In the genomic region with DNA sequence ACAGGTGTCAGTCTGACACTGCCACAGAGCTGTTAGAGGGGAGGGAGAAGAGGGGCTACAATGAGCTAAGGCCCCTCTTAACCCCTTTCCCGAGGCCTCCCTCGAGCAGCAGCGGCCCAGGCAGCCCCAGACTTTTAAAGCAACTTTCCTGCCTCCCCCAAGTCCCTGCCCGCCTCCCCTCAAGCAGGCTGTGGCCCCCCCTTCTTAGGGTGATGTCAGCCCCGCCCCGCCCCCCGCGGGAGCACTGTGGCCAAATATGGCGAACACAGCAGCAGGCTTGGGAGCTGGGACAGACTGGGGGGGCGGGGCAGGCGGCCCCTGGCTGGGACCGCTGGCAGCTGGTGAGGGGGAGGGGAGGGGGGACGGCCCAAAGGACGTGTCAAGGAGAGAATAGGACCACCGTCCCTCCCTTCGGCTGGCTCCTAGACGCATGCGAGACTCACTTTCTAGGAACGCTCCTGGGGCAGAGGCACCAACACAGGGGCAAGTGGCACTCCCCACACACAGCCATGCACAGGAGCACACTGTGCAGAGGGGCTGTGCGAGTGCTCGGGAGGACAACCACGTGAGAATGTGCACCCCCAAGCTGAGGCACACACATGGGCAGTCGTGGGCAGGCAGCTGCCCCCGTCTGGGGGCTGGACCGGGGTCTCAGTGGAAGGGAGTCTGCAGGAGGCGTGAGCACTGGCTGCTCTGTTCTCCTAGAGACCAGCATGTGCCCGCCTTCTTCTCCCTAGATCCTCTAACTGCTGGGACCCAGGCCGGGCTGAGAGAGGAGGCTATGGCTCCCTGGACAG, we compare ENCODE assay signal across 1 cellular context.
TF ChIP-seq lines count a peak whose summit lies in the region.

No MANE protein-coding gene starts in this region.

TF ChIP-seq in H1, 55 proteins besides CTCF, POLR2A, EP300 and RAD21:
- TF ChIP-seq CTBP2 (IDR thresholded peaks at IDR 0.05; ENCODE audit: borderline replicate concordance, insufficient read depth, insufficient read length, low read length) (no peak), SUZ12 (IDR thresholded peaks at IDR 0.05; ENCODE audit: low read length) (no peak), TEAD4 (IDR thresholded peaks at IDR 0.05; ENCODE audit: low read depth, low read length) (no peak; the same call in 1 of the 2 replicates), TAF7 (optimal IDR thresholded peaks at IDR 0.05; ENCODE audit: borderline replicate concordance, low read depth, low read length) (peak; percentile 8), ATF2 (IDR thresholded peaks at IDR 0.05; ENCODE audit: low read length) (peak; percentile 60; the same call in 1 of the 2 replicates), KDM1A (IDR thresholded peaks at IDR 0.05; ENCODE audit: borderline replicate concordance, low read length) (peak; percentile 30; the same call in 1 of the 2 replicates), GABPA (IDR thresholded peaks at IDR 0.05; ENCODE audit: borderline replicate concordance, insufficient read depth, low read length) (no peak), CHD1 (IDR thresholded peaks at IDR 0.05; ENCODE audit: low read depth, low read length) (no peak), JUND (IDR thresholded peaks at IDR 0.05; ENCODE audit: low read length) (peak; percentile 78; the same call in 1 of the 2 replicates), ASH2L (IDR thresholded peaks at IDR 0.05; ENCODE audit: low read length) (peak; percentile 64), ZNF274 (IDR thresholded peaks at IDR 0.05; ENCODE audit: borderline replicate concordance, extremely low read depth, low read length) (no peak), HDAC6 (IDR thresholded peaks at IDR 0.05; ENCODE audit: low read depth, low read length) (no peak), CREB1 (IDR thresholded peaks at IDR 0.05) (peak; percentile 84), JUN (IDR thresholded peaks at IDR 0.05; ENCODE audit: low read depth, low read length) (0 out of 2 replicates have a peak, but pooled peaks have one; percentile 37), POU5F1 (IDR thresholded peaks at IDR 0.05; ENCODE audit: low read depth, low read length) (no peak), MAFK (IDR thresholded peaks at IDR 0.05; ENCODE audit: low read depth, low read length) (no peak), SP1 (IDR thresholded peaks at IDR 0.05; ENCODE audit: low read depth, low read length) (no peak), BCL11A (IDR thresholded peaks at IDR 0.05; ENCODE audit: low read depth in 2 of 2, low read length in 2 of 2) (no peak), BACH1 (IDR thresholded peaks at IDR 0.05; ENCODE audit: low read length) (no peak), PHF8 (conservative IDR thresholded peaks at IDR 0.05; ENCODE audit: low read depth, low read length) (no peak), SP4 (IDR thresholded peaks at IDR 0.05; ENCODE audit: low read length) (no peak), NRF1 (IDR thresholded peaks at IDR 0.05; ENCODE audit: low read depth, low read length) (no peak), SP2 (IDR thresholded peaks at IDR 0.05; ENCODE audit: low read length) (no peak), RFX5 (IDR thresholded peaks at IDR 0.05; ENCODE audit: borderline replicate concordance, low read depth, low read length) (no peak), EGR1 (IDR thresholded peaks at IDR 0.05; ENCODE audit: borderline replicate concordance, low read depth, low read length) (no peak), CHD7 (IDR thresholded peaks at IDR 0.05; ENCODE audit: insufficient replicate concordance, low read length) (no peak), USF2 (IDR thresholded peaks at IDR 0.05; ENCODE audit: low read length) (no peak), POLR2AphosphoS5 (IDR thresholded peaks at IDR 0.05; ENCODE audit: low read depth, low read length) (peak; percentile 61), BRCA1 (IDR thresholded peaks at IDR 0.05; ENCODE audit: low read depth, low read length) (no peak), TCF12 (IDR thresholded peaks at IDR 0.05; ENCODE audit: low read depth, low read length) (peak; percentile 62; the same call in 1 of the 2 replicates), TBP (IDR thresholded peaks at IDR 0.05; ENCODE audit: low read depth, low read length) (peak; percentile 55; the same call in 1 of the 2 replicates), TAF1 (IDR thresholded peaks at IDR 0.05; ENCODE audit: low read depth, low read length) (0 out of 2 replicates have a peak, but pooled peaks have one; percentile 4), SRF (IDR thresholded peaks at IDR 0.05; ENCODE audit: low read depth, low read length) (peak; percentile 97), SIX5 (IDR thresholded peaks at IDR 0.05; ENCODE audit: low read depth, low read length) (no peak), HDAC2 (IDR thresholded peaks at IDR 0.05; ENCODE audit: borderline replicate concordance in 1 of 2, low read depth in 2 of 2, low read length in 2 of 2) (0 out of 4 replicates have a peak, but pooled peaks of 1 of the 2 experiments have one; percentile 58), ATF3 (IDR thresholded peaks at IDR 0.05; ENCODE audit: insufficient read depth, low read depth, low read length) (no peak), EZH2 (IDR thresholded peaks at IDR 0.05; ENCODE audit: low read depth, low read length, severe bottlenecking) (no peak), SIN3A (conservative IDR thresholded peaks at IDR 0.05 in 1 of 2, IDR thresholded peaks at IDR 0.05 in 1 of 2; ENCODE audit: low read depth in 1 of 2, low read length in 2 of 2) (0 out of 4 replicates have a peak, but pooled peaks have one; percentile 44 to 51), YY1 (IDR thresholded peaks at IDR 0.05; ENCODE audit: low read depth, low read length) (0 out of 2 replicates have a peak, but pooled peaks have one; percentile 45)
- TF ChIP-seq, protein P1, sequence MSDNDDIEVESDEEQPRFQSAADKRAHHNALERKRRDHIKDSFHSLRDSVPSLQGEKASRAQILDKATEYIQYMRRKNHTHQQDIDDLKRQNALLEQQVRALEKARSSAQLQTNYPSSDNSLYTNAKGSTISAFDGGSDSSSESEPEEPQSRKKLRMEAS (IDR thresholded peaks at IDR 0.05) = peak; percentile 60; the same call in 1 of the 2 replicates
- TF ChIP-seq, protein P2, sequence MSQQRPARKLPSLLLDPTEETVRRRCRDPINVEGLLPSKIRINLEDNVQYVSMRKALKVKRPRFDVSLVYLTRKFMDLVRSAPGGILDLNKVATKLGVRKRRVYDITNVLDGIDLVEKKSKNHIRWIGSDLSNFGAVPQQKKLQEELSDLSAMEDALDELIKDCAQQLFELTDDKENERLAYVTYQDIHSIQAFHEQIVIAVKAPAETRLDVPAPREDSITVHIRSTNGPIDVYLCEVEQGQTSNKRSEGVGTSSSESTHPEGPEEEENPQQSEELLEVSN (IDR thresholded peaks at IDR 0.05) = no peak; the same call in 1 of the 2 replicates
TF ChIP-seq in H1: peak in this region for 16.
